In the genomic region with DNA sequence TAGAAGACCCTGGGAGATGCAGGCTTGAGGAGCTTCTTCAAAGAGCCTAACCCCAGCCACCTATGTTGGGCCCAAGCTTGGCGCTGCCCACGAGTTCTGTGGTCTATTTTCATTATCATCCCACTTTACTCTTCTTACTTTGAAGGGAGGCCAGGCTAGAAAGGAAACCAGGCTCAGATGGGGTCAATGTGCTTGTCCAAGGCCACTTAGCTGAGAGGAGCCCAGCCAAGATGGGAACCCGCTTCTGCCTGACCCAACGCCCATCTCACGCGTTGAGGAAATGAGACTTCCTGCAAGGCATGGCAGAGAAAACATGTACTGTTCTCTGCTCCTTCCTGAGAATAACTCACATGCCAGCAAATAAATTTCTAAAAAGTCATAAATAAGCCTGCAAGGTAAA, we compare ENCODE assay signal across 1 cellular context.
TF ChIP-seq lines count a peak whose summit lies in the region.

No MANE protein-coding gene starts in this region.

TF ChIP-seq in IMR-90, 13 proteins besides CTCF, POLR2A, EP300 and RAD21:
- TF ChIP-seq, protein P1, sequence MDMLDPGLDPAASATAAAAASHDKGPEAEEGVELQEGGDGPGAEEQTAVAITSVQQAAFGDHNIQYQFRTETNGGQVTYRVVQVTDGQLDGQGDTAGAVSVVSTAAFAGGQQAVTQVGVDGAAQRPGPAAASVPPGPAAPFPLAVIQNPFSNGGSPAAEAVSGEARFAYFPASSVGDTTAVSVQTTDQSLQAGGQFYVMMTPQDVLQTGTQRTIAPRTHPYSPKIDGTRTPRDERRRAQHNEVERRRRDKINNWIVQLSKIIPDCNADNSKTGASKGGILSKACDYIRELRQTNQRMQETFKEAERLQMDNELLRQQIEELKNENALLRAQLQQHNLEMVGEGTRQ (IDR thresholded peaks at IDR 0.05; ENCODE audit: low read depth, low read length) = no peak
- TF ChIP-seq NFE2L2 (IDR thresholded peaks at IDR 0.05; ENCODE audit: low read depth, low read length) (no peak), MAFK (IDR thresholded peaks at IDR 0.05; ENCODE audit: low read depth, low read length) (no peak), SMC3 (IDR thresholded peaks at IDR 0.05; ENCODE audit: low read depth, low read length) (no peak), BHLHE40 (IDR thresholded peaks at IDR 0.05; ENCODE audit: low read depth, low read length) (no peak), RFX5 (IDR thresholded peaks at IDR 0.05; ENCODE audit: low read depth, low read length) (no peak), RCOR1 (IDR thresholded peaks at IDR 0.05; ENCODE audit: insufficient replicate concordance, low read length) (no peak), FOS (IDR thresholded peaks at IDR 0.05; ENCODE audit: low read depth, low read length) (no peak), MAZ (IDR thresholded peaks at IDR 0.05; ENCODE audit: borderline replicate concordance, low read depth, low read length) (no peak), CEBPB (IDR thresholded peaks at IDR 0.05; ENCODE audit: low read depth, low read length) (no peak), MXI1 (IDR thresholded peaks at IDR 0.05; ENCODE audit: borderline replicate concordance, low read depth, low read length) (no peak)
- TF ChIP-seq, protein P2, sequence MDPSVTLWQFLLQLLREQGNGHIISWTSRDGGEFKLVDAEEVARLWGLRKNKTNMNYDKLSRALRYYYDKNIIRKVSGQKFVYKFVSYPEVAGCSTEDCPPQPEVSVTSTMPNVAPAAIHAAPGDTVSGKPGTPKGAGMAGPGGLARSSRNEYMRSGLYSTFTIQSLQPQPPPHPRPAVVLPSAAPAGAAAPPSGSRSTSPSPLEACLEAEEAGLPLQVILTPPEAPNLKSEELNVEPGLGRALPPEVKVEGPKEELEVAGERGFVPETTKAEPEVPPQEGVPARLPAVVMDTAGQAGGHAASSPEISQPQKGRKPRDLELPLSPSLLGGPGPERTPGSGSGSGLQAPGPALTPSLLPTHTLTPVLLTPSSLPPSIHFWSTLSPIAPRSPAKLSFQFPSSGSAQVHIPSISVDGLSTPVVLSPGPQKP (IDR thresholded peaks at IDR 0.05; ENCODE audit: borderline replicate concordance, low read depth, low read length) = no peak
